19 cellular contexts compared by ENCODE assay signal in the genomic region with DNA sequence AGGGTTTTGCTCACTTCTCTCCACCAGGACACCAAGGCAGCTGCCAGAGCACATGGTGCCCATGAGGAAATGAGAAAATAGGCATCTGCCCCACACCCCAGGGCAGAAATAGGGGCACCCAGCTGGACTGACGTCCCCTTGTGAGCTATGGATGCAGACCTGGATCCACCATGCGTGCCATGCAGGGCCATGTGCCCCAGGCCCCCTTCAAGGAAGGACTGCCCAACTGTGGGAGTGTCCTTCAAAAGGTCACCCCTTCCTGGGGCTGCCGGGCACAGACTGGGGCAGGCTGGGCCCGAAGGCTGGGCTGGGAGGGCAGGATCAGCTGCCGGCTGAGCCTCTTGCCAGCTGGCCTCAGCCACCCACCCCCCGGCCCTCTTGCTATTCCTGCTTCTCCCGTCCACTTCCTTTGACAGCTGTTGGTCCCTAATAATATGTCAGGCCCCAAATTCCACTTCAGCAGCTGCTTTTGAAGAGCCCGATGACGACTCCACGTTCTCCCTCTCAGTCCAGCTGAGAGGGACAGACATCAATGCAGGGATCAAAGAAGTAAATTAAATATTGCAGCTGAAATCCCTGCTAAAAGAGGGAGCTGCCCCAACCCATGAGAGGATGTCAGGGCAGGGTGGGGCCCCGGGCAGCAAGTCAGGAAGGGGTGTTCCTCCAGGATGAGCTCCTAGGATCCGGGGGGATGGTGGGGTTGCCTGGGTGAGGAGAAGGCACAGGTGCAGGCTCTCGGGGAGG.
DNase-seq lines count a peak whose midpoint lies in the region; TF ChIP-seq lines count a peak whose summit lies in the region.
"Had no signal": no experiment of that assay in that cellular context is flagged by ENCODE, and none has a peak within 500 bp of the region (broad histone marks: within the 10 kb centered on the region; RNA-seq: fewer than 3 reads in every experiment).

No MANE protein-coding gene starts in this region.

- TF ChIP-seq CTCF in glutamatergic neuron (IDR thresholded peaks at IDR 0.05; ENCODE audit: partially characterized antibody, unreplicated experiment) (no peak), nephron progenitor cell (IDR thresholded peaks at IDR 0.05) (no peak)

- 68 to 69% methylated on average over 10 to 13 of the region's 13 CpGs for WGBS in GM23248 (ENCODE audit: low coverage in 1 of 2, low lambda C conversion rate in 2 of 2, missing lambda C conversion rate in 2 of 2), 2 experiments

- H3K36me3 ChIP-seq in H7 (replicated peaks; ENCODE audit: control insufficient read depth, insufficient read depth, low read length): no peaks in the 10 kb centered on the region
- no peaks in the 10 kb centered on the region for H3K36me3 ChIP-seq in GM23248 (ENCODE audit: low read depth)

- H3K4me1 ChIP-seq in GM23248 (ENCODE audit: insufficient read depth): peaks cover 22% of the 10 kb centered on the region

- H3K4me3 Mint-ChIP-seq in glutamatergic neuron (ENCODE audit: unreplicated experiment) (peak overlapping the region; percentile 67), nephron progenitor cell (no peak overlapping the region)
- H3K4me3 Mint-ChIP-seq: CD8-positive, alpha-beta memory T cell had no signal

- no peaks in the 10 kb centered on the region for H3K9me2 ChIP-seq in GM23248 (ENCODE audit: insufficient read depth)
- H3K9me2 ChIP-seq: SK-N-SH had no signal

- no peaks in the 10 kb centered on the region for H3K27me3 ChIP-seq in H7 (ENCODE audit: control insufficient read depth, insufficient read depth, low read length)
- no peaks in the 10 kb centered on the region for H3K27me3 ChIP-seq in GM23248 (replicated peaks; ENCODE audit: insufficient read depth)

- H3K4me1 Mint-ChIP-seq in glutamatergic neuron (ENCODE audit: low read depth, unreplicated experiment) (peaks cover 37% of the 10 kb centered on the region), nephron progenitor cell (peaks cover 6% of the 10 kb centered on the region)
- H3K4me1 Mint-ChIP-seq: CD8-positive, alpha-beta memory T cell had no signal

- H2AFZ ChIP-seq in GM23248: no peak overlapping the region

- H3K27me3 Mint-ChIP-seq in glutamatergic neuron (ENCODE audit: unreplicated experiment): peaks cover 12% of the 10 kb centered on the region
- peaks cover 41% of the 10 kb centered on the region for H3K27me3 Mint-ChIP-seq in nephron progenitor cell (ENCODE audit: low read depth, poor library complexity)

- peaks cover 4% of the 10 kb centered on the region for H3K36me3 Mint-ChIP-seq in glutamatergic neuron (ENCODE audit: unreplicated experiment)
- no peaks in the 10 kb centered on the region for H3K36me3 Mint-ChIP-seq in nephron progenitor cell (ENCODE audit: low read depth)
- H3K36me3 Mint-ChIP-seq: CD8-positive, alpha-beta memory T cell had no signal

- H3K4me3 ChIP-seq in H7 (ENCODE audit: insufficient read depth, low read depth, low read length) (no peak overlapping the region), skin epidermis (no peak overlapping the region), GM23248 (no peak overlapping the region)

- no peak overlapping the region for H3K27ac Mint-ChIP-seq in glutamatergic neuron (ENCODE audit: unreplicated experiment)
- H3K27ac Mint-ChIP-seq in nephron progenitor cell: no peak overlapping the region

- no peaks in the 10 kb centered on the region for H3K9me3 ChIP-seq in GM23248 (ENCODE audit: low read depth)
- H3K9me3 ChIP-seq: SK-N-SH had no signal

- in situ Hi-C loops in GM23248 (cut with MboI): no loop called here

- no peak overlapping the region for H3K4me2 ChIP-seq in GM23248 (ENCODE audit: unreplicated experiment)
- H3K4me2 ChIP-seq: SK-N-SH had no signal

- peaks cover 13% of the 10 kb centered on the region for H3F3A ChIP-seq in GM23248 (ENCODE audit: insufficient read depth)

- H3K9me3 Mint-ChIP-seq in glutamatergic neuron (ENCODE audit: unreplicated experiment): peaks cover 4% of the 10 kb centered on the region
- H3K9me3 Mint-ChIP-seq in nephron progenitor cell: no peaks in the 10 kb centered on the region

- H4K20me1 ChIP-seq in GM23248 (ENCODE audit: insufficient read depth): no peaks in the 10 kb centered on the region

- DNase-seq in H7: peak; percentile 55
- DNase-seq in LHCN-M2 (ENCODE audit: low read depth): peak; percentile 45
- DNase-seq in glutamatergic neuron: no peak
- DNase-seq in GM23248: no peak
- no peak for DNase-seq in nephron progenitor cell
- DNase-seq in activated CD4-positive, alpha-beta T cell treated with anti-CD3 and anti-CD28 coated beads, Interleukin-2, amount 50 U/mL, for 4 hours: no peak
- DNase-seq: ACHN; C1 segment of cervical spinal cord; CD8-positive, alpha-beta memory T cell; DMS79; IMR-90; NCI-H1417 treated with DMSO at 0.1 percent for 48 hours; NCI-H1930; NCI-H345; NCI-H526 treated with DMSO at 0.1 percent for 48 hours; OCI-M1; SHP77; SK-N-SH had no signal

- H3K27ac ChIP-seq in skin epidermis (peak overlapping the region in 17 of 21 experiments; percentile 6 to 78 (median 60)), GM23248 (no peak overlapping the region)

- H3K9ac ChIP-seq in GM23248: no peak overlapping the region
- H3K9ac ChIP-seq: SK-N-SH had no signal

- H3K79me2 ChIP-seq in GM23248 (ENCODE audit: insufficient read depth): no peaks in the 10 kb centered on the region

Comparison
In these comparisons a context has a peak if more than half of its experiments do, and no peak if none do; other contexts are left out.
1. DNase-seq: peak in H7 (single experiment) and LHCN-M2 (single experiment); none in glutamatergic neuron (single experiment), GM23248 (single experiment), nephron progenitor cell (single experiment) and activated CD4-positive, alpha-beta T cell treated with anti-CD3 and anti-CD28 coated beads, Interleukin-2, amount 50 U/mL, for 4 hours (0 of 2).